ENCODE assay signal across 8 cellular contexts in genomic region chr5:149517461-149518122, GRCh38. TPM values are rescaled to one million over a fixed set of nuclear protein-coding genes. Genes with fewer than 3 reads are reported as not detected.
DNase-seq lines count a peak whose midpoint lies in the region; ATAC-seq and TF ChIP-seq lines count a peak whose summit lies in the region.

No MANE protein-coding gene starts in this region.

- TF ChIP-seq CTCF in ovary (IDR thresholded peaks at IDR 0.05), result no peak

- H3K27me3 Mint-ChIP-seq in central memory CD8-positive, alpha-beta T cell, result no peaks in the 10 kb centered on the region

- H3K4me3 Mint-ChIP-seq in central memory CD8-positive, alpha-beta T cell, result no peak overlapping the region

- no peak for TF ChIP-seq POLR2A in ovary (IDR thresholded peaks at IDR 0.05)

- H3K4me1 Mint-ChIP-seq in central memory CD8-positive, alpha-beta T cell, result peaks cover 65% of the 10 kb centered on the region

- DNase-seq in LHCN-M2 (ENCODE audit: low read depth) (peak; percentile 29), iris pigment epithelial cell (ENCODE audit: low read depth) (peak; percentile 39), ovary (no peak)
- no peak for DNase-seq in central memory CD8-positive, alpha-beta T cell (ENCODE audit: low spot score in 2 of 2)

- peaks cover 25% of the 10 kb centered on the region for H3K36me3 Mint-ChIP-seq in central memory CD8-positive, alpha-beta T cell (ENCODE audit: insufficient read depth)

- no peak overlapping the region for H3K9ac ChIP-seq in skeletal muscle tissue (ENCODE audit: low read depth in 1 of 3, low read length in 3 of 3)

- H3K4me1 ChIP-seq in skeletal muscle tissue (ENCODE audit: control insufficient read depth in 3 of 3, insufficient read depth in 3 of 3, low read length in 3 of 3), result peaks cover 30 to 41% (median 31%) of the 10 kb centered on the region in 3 donors
- peaks cover 14% of the 10 kb centered on the region for H3K4me1 ChIP-seq in ovary (ENCODE audit: insufficient read depth)

- 19 to 49% (median 27%) methylated on average over 5 of the region's 5 CpGs for WGBS in ovary, 3 donors

- intact Hi-C loops in ovary (cut with DNase I), result no loop called here

- TF ChIP-seq EP300 in ovary (IDR thresholded peaks at IDR 0.05), result no peak

- H3K27me3 ChIP-seq in skeletal muscle tissue (ENCODE audit: control insufficient read depth in 3 of 3, insufficient read depth in 3 of 3, low read length in 3 of 3), result no peaks in the 10 kb centered on the region
- H3K27me3 ChIP-seq in ovary, result no peaks in the 10 kb centered on the region

- no peaks in the 10 kb centered on the region for H3K9me3 Mint-ChIP-seq in central memory CD8-positive, alpha-beta T cell

- H3K4me3 ChIP-seq in skeletal muscle tissue (ENCODE audit: low read length in 3 of 3) (peak overlapping the region in 1 of 3 donors; percentile 20), ovary (no peak overlapping the region)

- H3K27ac ChIP-seq in skeletal muscle tissue (ENCODE audit: low read depth, low read length) (peak overlapping the region; percentile 27), ovary (no peak overlapping the region)

- H3K36me3 ChIP-seq in skeletal muscle tissue (ENCODE audit: control insufficient read depth in 3 of 3, insufficient read depth in 3 of 3, low read length in 3 of 3) (peaks cover 0 to 11% (median 7%) of the 10 kb centered on the region in 3 donors), ovary (no peaks in the 10 kb centered on the region)

- peak overlapping the region; percentile 10 for H3K27ac Mint-ChIP-seq in central memory CD8-positive, alpha-beta T cell (ENCODE audit: low read depth)

- H3K9me3 ChIP-seq in skeletal muscle tissue (ENCODE audit: control insufficient read depth in 3 of 3, low read length in 3 of 3), result no peaks in the 10 kb centered on the region
- no peaks in the 10 kb centered on the region for H3K9me3 ChIP-seq in ovary

- no peak for ATAC-seq in central memory CD8-positive, alpha-beta T cell (replicated peaks; ENCODE audit: extremely low read depth, poor library complexity, severe bottlenecking)
- ATAC-seq in GM18517 (IDR thresholded peaks at IDR 0.05; ENCODE audit: unreplicated experiment) (no peak), GM19351 (IDR thresholded peaks at IDR 0.05; ENCODE audit: unreplicated experiment) (no peak), GM19467 (IDR thresholded peaks at IDR 0.05; ENCODE audit: unreplicated experiment) (no peak)

RNA-seq across cellular contexts. Expression of gene CSNK1A1, which starts 33.6 kb away (rescaled TPM):
- total RNA-seq in LHCN-M2 (2014; rRNA removed) (249 and 268 TPM in 2 replicates), skeletal muscle tissue (161 TPM), ovary (100 to 1,000 TPM in 6 of 7 donors, 10 to 100 TPM in 1; 96.2 to 233 (median 159) TPM)
- polyA plus RNA-seq in LHCN-M2 (2012), result 104 TPM
- 100 to 1,000 TPM in 1 of 2 donors, 10 to 100 TPM in 1; 64.1 to 136 TPM for polyA plus RNA-seq in ovary

Comparison
In these comparisons a context has a peak if more than half of its experiments do, and no peak if none do; other contexts are left out.
1. DNase-seq: peak in LHCN-M2 (single experiment) and iris pigment epithelial cell (single experiment); none in central memory CD8-positive, alpha-beta T cell (0 of 2) and ovary (0 of 5).